ENCODE assay signal across 16 cellular contexts in the genomic region with DNA sequence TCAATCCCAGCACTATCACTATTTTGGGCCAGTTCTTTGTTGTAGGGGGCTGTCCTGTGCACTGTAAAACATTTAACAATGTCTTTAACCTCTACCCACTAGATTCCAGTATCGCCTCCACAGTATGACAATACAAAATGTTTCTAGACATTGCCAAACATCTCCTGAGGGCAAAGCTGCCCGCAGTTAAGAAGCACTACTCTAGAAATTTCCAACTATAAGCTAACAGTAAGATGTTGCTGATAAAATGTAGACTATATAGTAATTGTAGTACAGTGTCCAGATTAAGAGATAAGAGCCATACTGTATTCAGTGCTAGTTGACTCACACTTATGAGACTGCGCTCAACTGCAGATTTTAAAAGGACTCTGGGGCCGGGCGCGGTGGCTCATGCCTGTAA. TPM values are rescaled to one million over a fixed set of nuclear protein-coding genes. Genes with fewer than 3 reads are reported as not detected.
DNase-seq lines count a peak whose midpoint lies in the region; ATAC-seq and TF ChIP-seq lines count a peak whose summit lies in the region.
"Had no signal": no experiment of that assay in that cellular context is flagged by ENCODE, and none has a peak within 500 bp of the region (broad histone marks: within the 10 kb centered on the region; RNA-seq: fewer than 3 reads in every experiment).

No MANE protein-coding gene starts in this region.

- H2BK20ac ChIP-seq in H9 (ENCODE audit: low read depth, low read length, poor library complexity, severe bottlenecking) = no peak overlapping the region

- H3K4me1 ChIP-seq in Loucy (ENCODE audit: insufficient read depth, low read length, poor library complexity, severe bottlenecking) (peaks cover 51% of the 10 kb centered on the region), trophoblast cell (ENCODE audit: control insufficient read depth in 1 of 2, insufficient read depth in 2 of 2, low read length in 2 of 2) (no peaks in the 10 kb centered on the region), H9 (ENCODE audit: insufficient read depth, low read length) (no peaks in the 10 kb centered on the region)

- H3K36me3 ChIP-seq in Loucy (ENCODE audit: insufficient read depth, low read length) = 0 out of 2 replicates have a peak, but pooled peaks cover 3% of the 10 kb centered on the region
- H3K36me3 ChIP-seq in trophoblast cell (ENCODE audit: control insufficient read depth in 1 of 2, insufficient read depth in 2 of 2, low read length in 2 of 2) = peaks cover 7 to 8% of the 10 kb centered on the region in 2 experiments

- H3K14ac ChIP-seq in trophoblast cell (ENCODE audit: low read length) (no peak overlapping the region), H9 (ENCODE audit: insufficient read depth, low read length) (no peak overlapping the region)

- no peak overlapping the region for H3K56ac ChIP-seq in H9 (ENCODE audit: insufficient read length, low read depth, low read length)

- no peak overlapping the region for H4K91ac ChIP-seq in trophoblast cell (ENCODE audit: low read depth, low read length)
- no peak overlapping the region for H4K91ac ChIP-seq in H9 (ENCODE audit: insufficient read length, low read depth, low read length)

- peak overlapping the region; percentile 53 for H3K27ac Mint-ChIP-seq in activated T-cell treated with anti-CD3 and anti-CD28 coated beads, Interleukin-2, amount 50 U/mL, for 24 hours
- H3K27ac Mint-ChIP-seq in dendritic cell treated with granulocyte-macrophage colony-stimulating factor and Interleukin-4, amounts not matched to agents 40 ng/mL and 50 ng/mL, for 4 days = peak overlapping the region; percentile 34
- no peak overlapping the region for H3K27ac Mint-ChIP-seq in H9
- H3K27ac Mint-ChIP-seq: GM23338 had no signal

- H3K23ac ChIP-seq in trophoblast cell (ENCODE audit: low read length) = no peak overlapping the region
- H3K23ac ChIP-seq in H9 (ENCODE audit: insufficient read length, low read depth, low read length) = no peak overlapping the region

- H2BK5ac ChIP-seq in trophoblast cell (ENCODE audit: low read depth, low read length, poor library complexity) (no peak overlapping the region), H9 (ENCODE audit: insufficient read length, low read length) (no peak overlapping the region)

- no peaks in the 10 kb centered on the region for H3K9me2 ChIP-seq in Loucy (replicated peaks; ENCODE audit: low read depth, low read length)

- no peaks in the 10 kb centered on the region for H3K9me3 Mint-ChIP-seq in activated T-cell treated with anti-CD3 and anti-CD28 coated beads, Interleukin-2, amount 50 U/mL, for 24 hours
- no peaks in the 10 kb centered on the region for H3K9me3 Mint-ChIP-seq in activated T-cell treated with anti-CD3 and anti-CD28 coated beads, Interleukin-2, amount 50 U/mL, for 4 hours
- no peaks in the 10 kb centered on the region for H3K9me3 Mint-ChIP-seq in dendritic cell treated with granulocyte-macrophage colony-stimulating factor and Interleukin-4, amounts not matched to agents 40 ng/mL and 50 ng/mL, for 4 days
- H3K9me3 Mint-ChIP-seq in H9 = no peaks in the 10 kb centered on the region
- H3K9me3 Mint-ChIP-seq: CD4-positive, alpha-beta T cell; GM23338; IgD-negative memory B cell had no signal

- H3K79me1 ChIP-seq in trophoblast cell (ENCODE audit: low read length) = peaks cover 5% of the 10 kb centered on the region
- H3K79me1 ChIP-seq in H9 (ENCODE audit: insufficient read depth, low read depth, low read length, poor library complexity, severe bottlenecking) = peaks cover 8% of the 10 kb centered on the region

- H3K4me3 ChIP-seq in Loucy (ENCODE audit: low read length, poor library complexity, severe bottlenecking) = peak overlapping the region; percentile 14
- H3K4me3 ChIP-seq in trophoblast cell (ENCODE audit: low read depth, low read length) = no peak overlapping the region
- H3K4me3 ChIP-seq: BLaER1, GM23338 had no signal

- no peak overlapping the region for H2AFZ ChIP-seq in Loucy (ENCODE audit: low read length)
- no peak overlapping the region for H2AFZ ChIP-seq in trophoblast cell (ENCODE audit: insufficient read depth, low read length, poor library complexity)
- H2AFZ ChIP-seq in H9 (ENCODE audit: low read length) = no peak overlapping the region
- H2AFZ ChIP-seq: GM23338 had no signal

- no peak for ATAC-seq in activated T-cell treated with anti-CD3 and anti-CD28 coated beads, Interleukin-2, amount 50 U/mL, for 4 hours
- ATAC-seq: GM23338 had no signal

- H3K18ac ChIP-seq in trophoblast cell (ENCODE audit: low read length) (no peak overlapping the region), H9 (ENCODE audit: insufficient read length, low read depth, low read length) (no peak overlapping the region)

- no peak overlapping the region for H3K9ac ChIP-seq in Loucy (ENCODE audit: low read depth, low read length, poor library complexity, severe bottlenecking)
- H3K9ac ChIP-seq in trophoblast cell (ENCODE audit: low read length) = no peak overlapping the region
- H3K9ac ChIP-seq in H9 (ENCODE audit: extremely low read depth, insufficient read length, low read length) = no peak overlapping the region
- H3K9ac ChIP-seq: BLaER1 had no signal

- H3K27ac ChIP-seq in trophoblast cell (ENCODE audit: low read depth, low read length) = no peak overlapping the region
- H3K27ac ChIP-seq in H9 (ENCODE audit: insufficient read length, low read depth, low read length) = no peak overlapping the region
- H3K27ac ChIP-seq: BLaER1 had no signal

- intact Hi-C loops in dendritic cell treated with granulocyte-macrophage colony-stimulating factor and Interleukin-4, amounts not matched to agents 40 ng/mL and 50 ng/mL, for 4 days (cut with micrococcal nuclease) = no loop called here

- H3K27me3 ChIP-seq in Loucy (ENCODE audit: insufficient read depth, low read length, poor library complexity, severe bottlenecking) = no peaks in the 10 kb centered on the region
- H3K27me3 ChIP-seq in trophoblast cell (ENCODE audit: insufficient read depth, low read length) = no peaks in the 10 kb centered on the region
- no peaks in the 10 kb centered on the region for H3K27me3 ChIP-seq in H9 (ENCODE audit: insufficient read depth, low read length)
- H3K27me3 ChIP-seq: BLaER1 had no signal

- H3K23me2 ChIP-seq in H9 (ENCODE audit: insufficient read length, low read depth, low read length, poor library complexity, severe bottlenecking) = peaks cover 4% of the 10 kb centered on the region

- H4K12ac ChIP-seq in trophoblast cell (ENCODE audit: low read depth, low read length) = no peak overlapping the region

- H2BK15ac ChIP-seq in H9 (ENCODE audit: low read depth, low read length) = no peak overlapping the region

- TF ChIP-seq CTCF in Loucy (conservative IDR thresholded peaks at IDR 0.05; ENCODE audit: low read length) = no peak
- TF ChIP-seq CTCF in H9 (conservative IDR thresholded peaks at IDR 0.05) = no peak

- peak overlapping the region; percentile 59 for H3K4me2 ChIP-seq in Loucy (ENCODE audit: low read depth, low read length, poor library complexity, severe bottlenecking)
- no peak overlapping the region for H3K4me2 ChIP-seq in trophoblast cell (ENCODE audit: low read length)
- no peak overlapping the region for H3K4me2 ChIP-seq in H9 (ENCODE audit: insufficient read depth, insufficient read length, low read length)
- H3K4me2 ChIP-seq: BLaER1, GM23338 had no signal

- no peak overlapping the region for H3K4me3 Mint-ChIP-seq in activated T-cell treated with anti-CD3 and anti-CD28 coated beads, Interleukin-2, amount 50 U/mL, for 24 hours
- H3K4me3 Mint-ChIP-seq in activated T-cell treated with anti-CD3 and anti-CD28 coated beads, Interleukin-2, amount 50 U/mL, for 4 hours = no peak overlapping the region
- no peak overlapping the region for H3K4me3 Mint-ChIP-seq in dendritic cell treated with granulocyte-macrophage colony-stimulating factor and Interleukin-4, amounts not matched to agents 40 ng/mL and 50 ng/mL, for 4 days
- H3K4me3 Mint-ChIP-seq in H9 = no peak overlapping the region
- H3K4me3 Mint-ChIP-seq: CD4-positive, alpha-beta T cell; GM23338 had no signal

- H3K27me3 Mint-ChIP-seq in activated T-cell treated with anti-CD3 and anti-CD28 coated beads, Interleukin-2, amount 50 U/mL, for 24 hours = no peaks in the 10 kb centered on the region
- no peaks in the 10 kb centered on the region for H3K27me3 Mint-ChIP-seq in activated T-cell treated with anti-CD3 and anti-CD28 coated beads, Interleukin-2, amount 50 U/mL, for 4 hours (ENCODE audit: low read depth)
- H3K27me3 Mint-ChIP-seq in dendritic cell treated with granulocyte-macrophage colony-stimulating factor and Interleukin-4, amounts not matched to agents 40 ng/mL and 50 ng/mL, for 4 days = no peaks in the 10 kb centered on the region
- H3K27me3 Mint-ChIP-seq in H9 (ENCODE audit: low read depth) = no peaks in the 10 kb centered on the region
- H3K27me3 Mint-ChIP-seq: CD4-positive, alpha-beta T cell; IgD-negative memory B cell had no signal

- H2BK12ac ChIP-seq in trophoblast cell (ENCODE audit: low read length) = no peak overlapping the region
- H2BK12ac ChIP-seq in H9 (ENCODE audit: insufficient read length, low read depth, low read length) = no peak overlapping the region

- peaks cover 53% of the 10 kb centered on the region for H3K36me3 Mint-ChIP-seq in activated T-cell treated with anti-CD3 and anti-CD28 coated beads, Interleukin-2, amount 50 U/mL, for 24 hours (ENCODE audit: low read depth)
- H3K36me3 Mint-ChIP-seq in activated T-cell treated with anti-CD3 and anti-CD28 coated beads, Interleukin-2, amount 50 U/mL, for 4 hours (ENCODE audit: insufficient read depth) = peaks cover 26% of the 10 kb centered on the region
- H3K36me3 Mint-ChIP-seq in dendritic cell treated with granulocyte-macrophage colony-stimulating factor and Interleukin-4, amounts not matched to agents 40 ng/mL and 50 ng/mL, for 4 days (ENCODE audit: low read depth) = peaks cover 58% of the 10 kb centered on the region
- peaks cover 1 to 24% (median 16%) of the 10 kb centered on the region in 3 experiments for H3K36me3 Mint-ChIP-seq in H9 (ENCODE audit: insufficient read depth in 1 of 3, low read depth in 3 of 3)

- H4K20me1 ChIP-seq in Loucy (ENCODE audit: insufficient read depth, low read length, poor library complexity, severe bottlenecking) (peaks cover 14% of the 10 kb centered on the region), H9 (ENCODE audit: control insufficient read depth, insufficient read depth, insufficient read length) (no peaks in the 10 kb centered on the region)

- H3K79me2 ChIP-seq in Loucy (ENCODE audit: insufficient read depth, low read length) (peaks cover 64% of the 10 kb centered on the region), trophoblast cell (ENCODE audit: control insufficient read depth, insufficient read depth, low read length, poor library complexity) (peaks cover 5% of the 10 kb centered on the region), H9 (ENCODE audit: insufficient read depth, low read length) (peaks cover 4% of the 10 kb centered on the region; the same call in 1 of the 2 replicates)

- no peak overlapping the region for H4K5ac ChIP-seq in H9 (ENCODE audit: insufficient read length, low read depth, low read length)

- no peak for DNase-seq in activated T-cell treated with anti-CD3 and anti-CD28 coated beads, Interleukin-2, amount 50 U/mL, for 24 hours
- no peak for DNase-seq in activated T-cell treated with anti-CD3 and anti-CD28 coated beads, Interleukin-2, amount 50 U/mL, for 4 hours
- DNase-seq in trophoblast cell (peak; percentile 86 to 98), H9 (no peak), COLO829 (ENCODE audit: low spot score) (no peak)
- DNase-seq: 8988T; AML-193; CD4-positive, alpha-beta T cell; COR-L47; GF-D8; H7 had no signal

- no peak overlapping the region for H2AK5ac ChIP-seq in trophoblast cell (ENCODE audit: low read length)
- H2AK5ac ChIP-seq in H9 (ENCODE audit: insufficient read length, low read length) = no peak overlapping the region

- H3K9me3 ChIP-seq in Loucy (ENCODE audit: insufficient read depth, low read depth, low read length) (no peaks in the 10 kb centered on the region), trophoblast cell (ENCODE audit: insufficient read depth, low read depth, low read length) (no peaks in the 10 kb centered on the region), H9 (ENCODE audit: control insufficient read depth, low read depth, low read length) (no peaks in the 10 kb centered on the region)
- H3K9me3 ChIP-seq: BLaER1 had no signal

- no peak overlapping the region for H3K4ac ChIP-seq in trophoblast cell (ENCODE audit: low read depth, low read length)
- no peak overlapping the region for H3K4ac ChIP-seq in H9 (ENCODE audit: low read depth, low read length)

- WGBS in trophoblast cell (ENCODE audit: extremely low coverage, insufficient coverage, insufficient read length) = no CpG with 5 or more reads among the region's 6 CpGs
- no CpG with 5 or more reads among the region's 6 CpGs for WGBS in H9 (ENCODE audit: extremely low coverage, insufficient read length, low lambda C conversion rate)

- H2BK120ac ChIP-seq in trophoblast cell (ENCODE audit: insufficient read depth, low read length, poor library complexity) = no peak overlapping the region
- H2BK120ac ChIP-seq in H9 (ENCODE audit: low read depth, low read length, poor library complexity, severe bottlenecking) = no peak overlapping the region

- H4K8ac ChIP-seq in trophoblast cell (ENCODE audit: low read depth, low read length) (no peak overlapping the region), H9 (replicated peaks; ENCODE audit: insufficient read length, low read depth, low read length) (no peak overlapping the region)

- no peak overlapping the region for H3T11ph ChIP-seq in H9 (ENCODE audit: low read length)

- H3K4me1 Mint-ChIP-seq in activated T-cell treated with anti-CD3 and anti-CD28 coated beads, Interleukin-2, amount 50 U/mL, for 24 hours (ENCODE audit: low read depth) = peaks cover 50% of the 10 kb centered on the region
- H3K4me1 Mint-ChIP-seq in activated T-cell treated with anti-CD3 and anti-CD28 coated beads, Interleukin-2, amount 50 U/mL, for 4 hours (ENCODE audit: low read depth) = peaks cover 49% of the 10 kb centered on the region
- peaks cover 24% of the 10 kb centered on the region for H3K4me1 Mint-ChIP-seq in dendritic cell treated with granulocyte-macrophage colony-stimulating factor and Interleukin-4, amounts not matched to agents 40 ng/mL and 50 ng/mL, for 4 days (ENCODE audit: low read depth)
- peaks cover 3 to 9% of the 10 kb centered on the region in 2 experiments for H3K4me1 Mint-ChIP-seq in H9

- no peaks in the 10 kb centered on the region for H3F3A ChIP-seq in Loucy (ENCODE audit: low read depth)

RNA-seq across cellular contexts. Expression of a gene that starts 5.0 kb away (rescaled TPM):
- 10 to 100 TPM; 36.4 to 50.1 (median 49.1) TPM for total RNA-seq in activated T-cell treated with anti-CD3 and anti-CD28 coated beads, Interleukin-2, amount 50 U/mL, for 4 hours
- polyA plus RNA-seq in trophoblast cell (2013) = 4.3 and 4.5 TPM in 2 replicates
- total RNA-seq in H9 (2021) = 17.0 and 17.5 TPM in 2 replicates

RNA-seq across cellular contexts. Expression of a gene that starts 46.4 kb away (rescaled TPM):
- 100 to 1,000 TPM; 178 to 187 (median 178) TPM for total RNA-seq in activated T-cell treated with anti-CD3 and anti-CD28 coated beads, Interleukin-2, amount 50 U/mL, for 4 hours
- polyA plus RNA-seq in trophoblast cell (2013) = 22.4 and 22.8 TPM in 2 replicates
- total RNA-seq in H9 (2021) = 28.0 and 28.6 TPM in 2 replicates

RNA-seq across cellular contexts. Expression of a gene that starts 46.8 kb away (rescaled TPM):
- total RNA-seq in activated T-cell treated with anti-CD3 and anti-CD28 coated beads, Interleukin-2, amount 50 U/mL, for 4 hours = 10 to 100 TPM; 54.0 to 59.2 (median 56.3) TPM
- 56.6 and 58.3 TPM in 2 replicates for polyA plus RNA-seq in trophoblast cell (2013)
- 59.3 and 61.5 TPM in 2 replicates for total RNA-seq in H9 (2021)

Comparison
In these comparisons a context has a peak if more than half of its experiments do, and no peak if none do; other contexts are left out.
1. DNase-seq: peak in trophoblast cell (2 of 2); none in activated T-cell treated with anti-CD3 and anti-CD28 coated beads, Interleukin-2, amount 50 U/mL, for 24 hours (single experiment), activated T-cell treated with anti-CD3 and anti-CD28 coated beads, Interleukin-2, amount 50 U/mL, for 4 hours (single experiment), H9 (single experiment) and COLO829 (single experiment).
2. H3K27ac Mint-ChIP-seq: peak in activated T-cell treated with anti-CD3 and anti-CD28 coated beads, Interleukin-2, amount 50 U/mL, for 24 hours (single experiment) and dendritic cell treated with granulocyte-macrophage colony-stimulating factor and Interleukin-4, amounts not matched to agents 40 ng/mL and 50 ng/mL, for 4 days (single experiment); none in H9 (0 of 3).